ENCODE assay signal across 27 cellular contexts in the genomic region with DNA sequence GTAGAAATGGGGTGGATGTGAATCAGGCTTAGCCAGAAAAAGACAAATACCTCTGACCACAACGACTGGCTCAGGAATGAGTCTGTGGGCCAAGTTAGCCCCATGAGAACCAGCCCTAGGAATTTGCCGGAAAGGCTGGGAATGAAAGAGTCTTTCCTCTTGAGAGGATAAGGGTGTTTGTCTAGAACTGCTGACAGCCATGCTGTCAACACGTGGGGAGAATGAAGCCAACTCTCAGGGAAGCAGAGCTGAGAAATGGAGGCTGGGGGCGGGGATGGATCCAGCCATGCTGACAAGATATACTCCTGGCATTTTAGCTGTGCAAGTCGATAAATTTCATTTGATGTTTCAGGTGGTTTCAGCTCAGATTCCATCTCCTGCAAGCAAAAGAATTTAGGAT. TPM values are rescaled to one million over a fixed set of nuclear protein-coding genes. Genes with fewer than 3 reads are reported as not detected.
A peak's percentile ranks its signal among the peaks of the same experiment; 100 is the strongest.
DNase-seq lines count a peak whose midpoint lies in the region; ATAC-seq and TF ChIP-seq lines count a peak whose summit lies in the region.
"Had no signal": no experiment of that assay in that cellular context is flagged by ENCODE, and none has a peak within 500 bp of the region (broad histone marks: within the 10 kb centered on the region; RNA-seq: fewer than 3 reads in every experiment).

No MANE protein-coding gene starts in this region.

- H3K36me3 ChIP-seq in HCT116 (ENCODE audit: control insufficient read depth in 1 of 2, insufficient read depth in 2 of 2, low read length in 2 of 2) (no peaks in the 10 kb centered on the region), heart left ventricle (no peaks in the 10 kb centered on the region), Karpas-422 (ENCODE audit: insufficient read depth, low read length) (no peaks in the 10 kb centered on the region)
- H3K36me3 ChIP-seq: Peyer's patch, SJSA1, tibial nerve had no signal

- no peak for TF ChIP-seq CTCF in HCT116 (IDR thresholded peaks at IDR 0.05 in 2 of 3, conservative IDR thresholded peaks at IDR 0.05 in 1 of 3; ENCODE audit: borderline replicate concordance in 1 of 3, insufficient read depth in 1 of 3, low read depth in 2 of 3, low read length in 2 of 3)
- no peak for TF ChIP-seq CTCF in heart left ventricle (IDR thresholded peaks at IDR 0.05)

- no peaks in the 10 kb centered on the region for H4K20me1 ChIP-seq in HCT116 (ENCODE audit: insufficient read depth)
- H4K20me1 ChIP-seq in Karpas-422 (ENCODE audit: insufficient read depth, low read depth, low read length) = no peaks in the 10 kb centered on the region

- H3K9me3 ChIP-seq in HCT116 (ENCODE audit: control insufficient read depth in 1 of 2, insufficient read depth in 1 of 2, low read depth in 1 of 2, low read length in 2 of 2) = no peaks in the 10 kb centered on the region
- H3K9me3 ChIP-seq in heart left ventricle = peaks cover 0 to 5% (median 0%) of the 10 kb centered on the region in 12 donors
- no peaks in the 10 kb centered on the region for H3K9me3 ChIP-seq in Karpas-422 (ENCODE audit: low read length)
- H3K9me3 ChIP-seq: Peyer's patch, SJSA1, tibial nerve had no signal

- no peak overlapping the region for H3K27ac ChIP-seq in HCT116 (ENCODE audit: low read depth, low read length)
- no peak overlapping the region for H3K27ac ChIP-seq in heart left ventricle
- no peak overlapping the region for H3K27ac ChIP-seq in Karpas-422 (ENCODE audit: low read length)
- H3K27ac ChIP-seq: Peyer's patch, SJSA1, tibial nerve, VCaP had no signal

- H3K27me3 ChIP-seq in HCT116 (ENCODE audit: insufficient read depth, low read length) (peaks cover 65% of the 10 kb centered on the region), heart left ventricle (peaks cover 0 to 4% (median 0%) of the 10 kb centered on the region in 9 donors), Karpas-422 (ENCODE audit: low read length) (no peaks in the 10 kb centered on the region)
- H3K27me3 ChIP-seq: Peyer's patch, tibial nerve had no signal

- peak overlapping the region; percentile 52; the same call in 1 of the 2 replicates for H3K4me2 ChIP-seq in HCT116 (ENCODE audit: low read length)
- no peak overlapping the region for H3K4me2 ChIP-seq in Karpas-422 (ENCODE audit: low read depth, low read length, poor library complexity, severe bottlenecking)

- 21 to 28% (median 23%) methylated on average over 5 of the region's 5 CpGs for WGBS in heart left ventricle, 4 donors

- intact Hi-C loops in HCT116 (cut with micrococcal nuclease) = loop anchor here (2.0 kb wide), 1 partner anchor 31 kb away; no protein-coding TSS in a partner anchor
- intact Hi-C loops in heart left ventricle (cut with DNase I) = loop anchor here in 5 of 10 donors (2.0 to 5.0 kb wide), 2 partner anchors 31 to 35 kb away; no protein-coding TSS in a partner anchor
- intact Hi-C loops in posterior vena cava (cut with DNase I) = no loop called here

- H2AFZ ChIP-seq in HCT116 (ENCODE audit: low read depth, low read length, poor library complexity, severe bottlenecking) (no peak overlapping the region), Karpas-422 (ENCODE audit: low read length) (no peak overlapping the region)

- POLR2A ChIA-PET in HCT116 (lab: Charles Lee) = no interaction called here

- no peak overlapping the region for H3K9ac ChIP-seq in HCT116 (ENCODE audit: low read length)
- H3K9ac ChIP-seq in Karpas-422 (ENCODE audit: low read length) = no peak overlapping the region

- BruUV-seq in HCT116 (replicated peaks; lab: Mats Ljungman, UMichigan) = no TSS peak

- no peaks in the 10 kb centered on the region for H3K9me2 ChIP-seq in HCT116 (ENCODE audit: insufficient read depth)
- no peaks in the 10 kb centered on the region for H3K9me2 ChIP-seq in Karpas-422 (replicated peaks; ENCODE audit: insufficient read depth, low read length)

- DNase-seq in HCT116 (ENCODE audit: low read depth, low spot score) (no peak), amniotic epithelial cell (ENCODE audit: low read depth) (peak; percentile 19), heart left ventricle (no peak), posterior vena cava (ENCODE audit: low spot score) (peak; percentile 16), Karpas-422 (no peak), glomerular visceral epithelial cell (ENCODE audit: extremely low spot score) (no peak)
- DNase-seq: activated CD4-positive, alpha-beta T cell treated with anti-CD3 and anti-CD28 coated beads, Interleukin-2, amount 10 ng/mL, durations not matched to agents 7 days and 5 days; activated CD8-positive, alpha-beta memory T cell treated with anti-CD3 and anti-CD28 coated beads, Interleukin-2, amount 10 ng/mL, durations not matched to agents 7 days and 5 days; activated naive CD4-positive, alpha-beta T cell treated with anti-CD3 and anti-CD28 coated beads for 36 hours; amniotic stem cell; CD4-positive, CD25-positive, alpha-beta regulatory T cell; cerebellar nuclear complex; foreskin melanocyte; hypothalamus; KBM-7; NCI-H146; NCI-H2171; NCI-H524 treated with DMSO at 0.1 percent for 48 hours; Peyer's patch; T-helper 2 cell had no signal

- H3K4me3 ChIP-seq in HCT116 (replicated peaks in 1 of 2; ENCODE audit: low read depth in 1 of 2, low read length in 2 of 2) = no peak overlapping the region
- no peak overlapping the region for H3K4me3 ChIP-seq in heart left ventricle
- no peak overlapping the region for H3K4me3 ChIP-seq in Karpas-422 (ENCODE audit: low read length)
- H3K4me3 ChIP-seq: Peyer's patch, SJSA1, tibial nerve had no signal

- TF ChIP-seq POLR2A in HCT116 (IDR thresholded peaks at IDR 0.05; ENCODE audit: borderline replicate concordance, extremely low read depth, insufficient read depth, insufficient read length) (no peak), heart left ventricle (IDR thresholded peaks at IDR 0.05) (no peak)

- RAD21 ChIA-PET in HCT116 (lab: Charles Lee; ENCODE audit: low non-redundant PET in 1 of 2, low total read pairs in 2 of 2, uncharacterized antibody in 2 of 2, unreplicated experiment in 2 of 2) = no interaction called here

- H3K4me1 ChIP-seq in HCT116 (ENCODE audit: control insufficient read depth in 1 of 2, insufficient read depth in 2 of 2, low read length in 2 of 2) = peaks cover 6 to 13% of the 10 kb centered on the region in 2 experiments
- H3K4me1 ChIP-seq in heart left ventricle = peaks cover 0 to 25% (median 16%) of the 10 kb centered on the region in 12 donors
- H3K4me1 ChIP-seq in Karpas-422 (ENCODE audit: low read length) = no peaks in the 10 kb centered on the region

- ATAC-seq in HCT116 (no peak), heart left ventricle (peak in 3 of 4 donors; percentile 16 to 22 (median 16)), HG02884 (IDR thresholded peaks at IDR 0.05; ENCODE audit: unreplicated experiment) (no peak), GM21390 (IDR thresholded peaks at IDR 0.05; ENCODE audit: unreplicated experiment) (no peak)
- ATAC-seq: activated CD8-positive, alpha-beta memory T cell treated with anti-CD3 and anti-CD28 coated beads, Interleukin-2, amount 10 ng/mL, durations not matched to agents 7 days and 5 days had no signal

- no peaks in the 10 kb centered on the region for H3K79me2 ChIP-seq in HCT116 (ENCODE audit: insufficient read depth, low read length)
- H3K79me2 ChIP-seq in Karpas-422 (ENCODE audit: low read length) = no peaks in the 10 kb centered on the region

- TF ChIP-seq RAD21 in HCT116 (IDR thresholded peaks at IDR 0.05; ENCODE audit: low read depth) = no peak

- CTCF ChIA-PET in HCT116 (lab: Charles Lee) = interaction anchor here (1.3 to 1.9 kb wide), 3 partner anchors 36 to 353 kb away, joined by 4 to 7 read pairs (median 5); no protein-coding TSS in a partner anchor

TF ChIP-seq in HCT116, 20 proteins besides CTCF, POLR2A, EP300 and RAD21 (continues in another document):
- TF ChIP-seq, protein P1, sequence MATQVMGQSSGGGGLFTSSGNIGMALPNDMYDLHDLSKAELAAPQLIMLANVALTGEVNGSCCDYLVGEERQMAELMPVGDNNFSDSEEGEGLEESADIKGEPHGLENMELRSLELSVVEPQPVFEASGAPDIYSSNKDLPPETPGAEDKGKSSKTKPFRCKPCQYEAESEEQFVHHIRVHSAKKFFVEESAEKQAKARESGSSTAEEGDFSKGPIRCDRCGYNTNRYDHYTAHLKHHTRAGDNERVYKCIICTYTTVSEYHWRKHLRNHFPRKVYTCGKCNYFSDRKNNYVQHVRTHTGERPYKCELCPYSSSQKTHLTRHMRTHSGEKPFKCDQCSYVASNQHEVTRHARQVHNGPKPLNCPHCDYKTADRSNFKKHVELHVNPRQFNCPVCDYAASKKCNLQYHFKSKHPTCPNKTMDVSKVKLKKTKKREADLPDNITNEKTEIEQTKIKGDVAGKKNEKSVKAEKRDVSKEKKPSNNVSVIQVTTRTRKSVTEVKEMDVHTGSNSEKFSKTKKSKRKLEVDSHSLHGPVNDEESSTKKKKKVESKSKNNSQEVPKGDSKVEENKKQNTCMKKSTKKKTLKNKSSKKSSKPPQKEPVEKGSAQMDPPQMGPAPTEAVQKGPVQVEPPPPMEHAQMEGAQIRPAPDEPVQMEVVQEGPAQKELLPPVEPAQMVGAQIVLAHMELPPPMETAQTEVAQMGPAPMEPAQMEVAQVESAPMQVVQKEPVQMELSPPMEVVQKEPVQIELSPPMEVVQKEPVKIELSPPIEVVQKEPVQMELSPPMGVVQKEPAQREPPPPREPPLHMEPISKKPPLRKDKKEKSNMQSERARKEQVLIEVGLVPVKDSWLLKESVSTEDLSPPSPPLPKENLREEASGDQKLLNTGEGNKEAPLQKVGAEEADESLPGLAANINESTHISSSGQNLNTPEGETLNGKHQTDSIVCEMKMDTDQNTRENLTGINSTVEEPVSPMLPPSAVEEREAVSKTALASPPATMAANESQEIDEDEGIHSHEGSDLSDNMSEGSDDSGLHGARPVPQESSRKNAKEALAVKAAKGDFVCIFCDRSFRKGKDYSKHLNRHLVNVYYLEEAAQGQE (IDR thresholded peaks at IDR 0.05; ENCODE audit: low read depth) = no peak
- no peak for TF ChIP-seq FOSL1 (IDR thresholded peaks at IDR 0.05; ENCODE audit: low read depth)
- TF ChIP-seq ZFX (IDR thresholded peaks at IDR 0.05) = no peak
- TF ChIP-seq JUND (IDR thresholded peaks at IDR 0.05) = no peak
- TF ChIP-seq CBX3 (IDR thresholded peaks at IDR 0.05; ENCODE audit: low read depth) = no peak
- no peak for TF ChIP-seq ZNF274 (IDR thresholded peaks at IDR 0.05; ENCODE audit: low read depth, low read length)
- TF ChIP-seq EGR1 (IDR thresholded peaks at IDR 0.05; ENCODE audit: low read depth) = no peak
- TF ChIP-seq CEBPB (IDR thresholded peaks at IDR 0.05; ENCODE audit: low read depth) = no peak
- TF ChIP-seq SP1 (IDR thresholded peaks at IDR 0.05; ENCODE audit: low read depth) = no peak
- TF ChIP-seq, protein P2, sequence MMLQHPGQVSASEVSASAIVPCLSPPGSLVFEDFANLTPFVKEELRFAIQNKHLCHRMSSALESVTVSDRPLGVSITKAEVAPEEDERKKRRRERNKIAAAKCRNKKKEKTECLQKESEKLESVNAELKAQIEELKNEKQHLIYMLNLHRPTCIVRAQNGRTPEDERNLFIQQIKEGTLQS (IDR thresholded peaks at IDR 0.05) = no peak

RNA-seq across cellular contexts. Expression of a gene that starts 10.6 kb away (rescaled TPM):
- total RNA-seq in HCT116 (2021; ENCODE audit: unreplicated experiment) (not detected), heart left ventricle (1 to 10 TPM in 7 of 9 donors, under 1 TPM in 2; 0.40 to 3.1 (median 1.2) TPM), posterior vena cava (1 to 10 TPM; 1.2 to 1.3 TPM)
- not detected in 2 replicates for polyA plus RNA-seq in HCT116 (2012)
- 1 to 10 TPM in 1 of 2 donors, under 1 TPM in 1; 0.65 to 1.6 TPM for polyA plus RNA-seq in heart left ventricle
- not detected in 2 replicates for total RNA-seq in Karpas-422 (2014; rRNA removed; shearing (Covaris generic); ENCODE audit: low replicate concordance)
- total RNA-seq: activated CD4-positive, alpha-beta T cell treated with anti-CD3 and anti-CD28 coated beads, Interleukin-2, amount 10 ng/mL, durations not matched to agents 7 days and 5 days; activated CD8-positive, alpha-beta memory T cell treated with anti-CD3 and anti-CD28 coated beads, Interleukin-2, amount 10 ng/mL, durations not matched to agents 7 days and 5 days; activated naive CD4-positive, alpha-beta T cell treated with anti-CD3 and anti-CD28 coated beads for 36 hours; CD4-positive, CD25-positive, alpha-beta regulatory T cell; epithelial cell of proximal tubule; HT-29; SJSA1 had no signal
- polyA plus RNA-seq: CD4-positive, CD25-positive, alpha-beta regulatory T cell had no signal

Comparison
In these comparisons a context has a peak if more than half of its experiments do, and no peak if none do; other contexts are left out.
1. ATAC-seq: peak in heart left ventricle (3 of 4); none in HCT116 (single experiment), HG02884 (single experiment) and GM21390 (single experiment).
2. DNase-seq: peak in amniotic epithelial cell (single experiment) and posterior vena cava (single experiment); none in HCT116 (single experiment), heart left ventricle (0 of 5), Karpas-422 (single experiment) and glomerular visceral epithelial cell (single experiment).